ENCODE assay signal across 1 cellular context in the genomic region with DNA sequence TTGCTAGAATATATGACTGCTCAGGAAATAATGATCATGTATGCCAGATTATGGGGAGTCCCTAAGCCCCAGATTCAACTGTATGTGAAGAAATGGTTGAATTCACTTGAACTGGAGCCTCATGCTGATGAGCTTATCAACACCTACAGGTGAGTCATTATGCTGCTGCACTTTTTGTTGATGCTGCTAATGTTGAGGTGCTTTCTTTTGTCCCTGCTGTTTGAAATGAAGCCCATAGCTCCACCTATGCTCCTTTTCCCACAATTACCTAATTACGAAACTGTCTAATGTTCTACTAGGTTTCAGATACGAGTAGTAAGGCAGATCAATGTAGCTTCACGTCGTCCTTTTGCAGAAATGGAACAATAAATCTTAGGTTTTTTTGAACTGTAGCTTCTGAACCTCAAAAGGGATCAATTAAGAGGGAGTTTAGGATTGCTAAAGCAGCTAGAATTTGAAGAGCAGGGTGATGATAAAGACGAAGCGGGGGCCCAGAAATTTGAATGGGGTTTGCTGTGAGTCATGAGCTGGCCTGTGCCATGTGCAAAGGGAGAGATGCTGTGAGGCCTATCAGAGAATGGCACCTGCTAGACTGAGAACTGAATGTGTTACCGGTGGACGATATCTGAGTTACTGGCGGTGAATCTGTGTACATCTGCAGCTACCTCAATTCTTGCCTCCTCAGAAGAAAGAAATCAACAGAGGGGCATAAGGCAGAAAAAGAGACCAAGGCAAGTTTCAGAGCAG.
TF ChIP-seq lines count a peak whose summit lies in the region.

No MANE protein-coding gene starts in this region.

TF ChIP-seq in K562, 482 proteins besides CTCF, POLR2A, EP300 and RAD21:
- TF ChIP-seq, protein P1, sequence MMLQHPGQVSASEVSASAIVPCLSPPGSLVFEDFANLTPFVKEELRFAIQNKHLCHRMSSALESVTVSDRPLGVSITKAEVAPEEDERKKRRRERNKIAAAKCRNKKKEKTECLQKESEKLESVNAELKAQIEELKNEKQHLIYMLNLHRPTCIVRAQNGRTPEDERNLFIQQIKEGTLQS (IDR thresholded peaks at IDR 0.05) = 0 out of 2 replicates have a peak, but pooled peaks have one; percentile 24
- TF ChIP-seq, protein P1 (CRISPR knock-in tag; conservative IDR thresholded peaks at IDR 0.05) = no peak
- TF ChIP-seq CBFA2T2 (conservative IDR thresholded peaks at IDR 0.05) (0 out of 2 replicates have a peak, but pooled peaks have one; percentile 8), FOSL1 (tag; conservative IDR thresholded peaks at IDR 0.05) (peak; percentile 38; the same call in 1 of the 2 replicates), CBFA2T3 (IDR thresholded peaks at IDR 0.05) (peak; percentile 51), ZNF764 (CRISPR knock-in tag; IDR thresholded peaks at IDR 0.05; ENCODE audit: low read depth) (no peak), SAFB2 (IDR thresholded peaks at IDR 0.05; ENCODE audit: borderline replicate concordance, low read depth, low read length, severe bottlenecking) (no peak), KDM4B (IDR thresholded peaks at IDR 0.05; ENCODE audit: borderline replicate concordance in 2 of 2, low read depth in 1 of 2) (no peak), FUS (optimal IDR thresholded peaks at IDR 0.05; ENCODE audit: low read depth, low read length) (no peak), BCL6 (CRISPR knock-in tag; IDR thresholded peaks at IDR 0.05) (no peak)
- TF ChIP-seq, protein P2, sequence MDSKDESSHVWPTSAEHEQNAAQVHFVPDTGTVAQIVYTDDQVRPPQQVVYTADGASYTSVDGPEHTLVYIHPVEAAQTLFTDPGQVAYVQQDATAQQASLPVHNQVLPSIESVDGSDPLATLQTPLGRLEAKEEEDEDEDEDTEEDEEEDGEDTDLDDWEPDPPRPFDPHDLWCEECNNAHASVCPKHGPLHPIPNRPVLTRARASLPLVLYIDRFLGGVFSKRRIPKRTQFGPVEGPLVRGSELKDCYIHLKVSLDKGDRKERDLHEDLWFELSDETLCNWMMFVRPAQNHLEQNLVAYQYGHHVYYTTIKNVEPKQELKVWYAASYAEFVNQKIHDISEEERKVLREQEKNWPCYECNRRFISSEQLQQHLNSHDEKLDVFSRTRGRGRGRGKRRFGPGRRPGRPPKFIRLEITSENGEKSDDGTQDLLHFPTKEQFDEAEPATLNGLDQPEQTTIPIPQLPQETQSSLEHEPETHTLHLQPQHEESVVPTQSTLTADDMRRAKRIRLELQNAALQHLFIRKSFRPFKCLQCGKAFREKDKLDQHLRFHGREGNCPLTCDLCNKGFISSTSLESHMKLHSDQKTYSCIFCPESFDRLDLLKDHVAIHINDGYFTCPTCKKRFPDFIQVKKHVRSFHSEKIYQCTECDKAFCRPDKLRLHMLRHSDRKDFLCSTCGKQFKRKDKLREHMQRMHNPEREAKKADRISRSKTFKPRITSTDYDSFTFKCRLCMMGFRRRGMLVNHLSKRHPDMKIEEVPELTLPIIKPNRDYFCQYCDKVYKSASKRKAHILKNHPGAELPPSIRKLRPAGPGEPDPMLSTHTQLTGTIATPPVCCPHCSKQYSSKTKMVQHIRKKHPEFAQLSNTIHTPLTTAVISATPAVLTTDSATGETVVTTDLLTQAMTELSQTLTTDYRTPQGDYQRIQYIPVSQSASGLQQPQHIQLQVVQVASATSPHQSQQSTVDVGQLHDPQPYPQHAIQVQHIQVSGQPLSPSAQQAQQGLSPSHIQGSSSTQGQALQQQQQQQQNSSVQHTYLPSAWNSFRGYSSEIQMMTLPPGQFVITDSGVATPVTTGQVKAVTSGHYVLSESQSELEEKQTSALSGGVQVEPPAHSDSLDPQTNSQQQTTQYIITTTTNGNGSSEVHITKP (IDR thresholded peaks at IDR 0.05; ENCODE audit: partially characterized antibody) = peak; percentile 44
- TF ChIP-seq, protein P3, sequence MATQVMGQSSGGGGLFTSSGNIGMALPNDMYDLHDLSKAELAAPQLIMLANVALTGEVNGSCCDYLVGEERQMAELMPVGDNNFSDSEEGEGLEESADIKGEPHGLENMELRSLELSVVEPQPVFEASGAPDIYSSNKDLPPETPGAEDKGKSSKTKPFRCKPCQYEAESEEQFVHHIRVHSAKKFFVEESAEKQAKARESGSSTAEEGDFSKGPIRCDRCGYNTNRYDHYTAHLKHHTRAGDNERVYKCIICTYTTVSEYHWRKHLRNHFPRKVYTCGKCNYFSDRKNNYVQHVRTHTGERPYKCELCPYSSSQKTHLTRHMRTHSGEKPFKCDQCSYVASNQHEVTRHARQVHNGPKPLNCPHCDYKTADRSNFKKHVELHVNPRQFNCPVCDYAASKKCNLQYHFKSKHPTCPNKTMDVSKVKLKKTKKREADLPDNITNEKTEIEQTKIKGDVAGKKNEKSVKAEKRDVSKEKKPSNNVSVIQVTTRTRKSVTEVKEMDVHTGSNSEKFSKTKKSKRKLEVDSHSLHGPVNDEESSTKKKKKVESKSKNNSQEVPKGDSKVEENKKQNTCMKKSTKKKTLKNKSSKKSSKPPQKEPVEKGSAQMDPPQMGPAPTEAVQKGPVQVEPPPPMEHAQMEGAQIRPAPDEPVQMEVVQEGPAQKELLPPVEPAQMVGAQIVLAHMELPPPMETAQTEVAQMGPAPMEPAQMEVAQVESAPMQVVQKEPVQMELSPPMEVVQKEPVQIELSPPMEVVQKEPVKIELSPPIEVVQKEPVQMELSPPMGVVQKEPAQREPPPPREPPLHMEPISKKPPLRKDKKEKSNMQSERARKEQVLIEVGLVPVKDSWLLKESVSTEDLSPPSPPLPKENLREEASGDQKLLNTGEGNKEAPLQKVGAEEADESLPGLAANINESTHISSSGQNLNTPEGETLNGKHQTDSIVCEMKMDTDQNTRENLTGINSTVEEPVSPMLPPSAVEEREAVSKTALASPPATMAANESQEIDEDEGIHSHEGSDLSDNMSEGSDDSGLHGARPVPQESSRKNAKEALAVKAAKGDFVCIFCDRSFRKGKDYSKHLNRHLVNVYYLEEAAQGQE (CRISPR knock-in tag; IDR thresholded peaks at IDR 0.05; ENCODE audit: low read depth) = no peak
- TF ChIP-seq, protein P4, sequence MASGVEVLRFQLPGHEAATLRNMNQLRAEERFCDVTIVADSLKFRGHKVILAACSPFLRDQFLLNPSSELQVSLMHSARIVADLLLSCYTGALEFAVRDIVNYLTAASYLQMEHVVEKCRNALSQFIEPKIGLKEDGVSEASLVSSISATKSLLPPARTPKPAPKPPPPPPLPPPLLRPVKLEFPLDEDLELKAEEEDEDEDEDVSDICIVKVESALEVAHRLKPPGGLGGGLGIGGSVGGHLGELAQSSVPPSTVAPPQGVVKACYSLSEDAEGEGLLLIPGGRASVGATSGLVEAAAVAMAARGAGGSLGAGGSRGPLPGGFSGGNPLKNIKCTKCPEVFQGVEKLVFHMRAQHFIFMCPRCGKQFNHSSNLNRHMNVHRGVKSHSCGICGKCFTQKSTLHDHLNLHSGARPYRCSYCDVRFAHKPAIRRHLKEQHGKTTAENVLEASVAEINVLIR (CRISPR knock-in tag; IDR thresholded peaks at IDR 0.05) = no peak
TF ChIP-seq in K562: peak in this region for 5.
